Comparison of ENCODE assay signal across 14 cellular contexts in genomic region chr15:59035157-59035556, GRCh38. TPM values are rescaled to one million over a fixed set of nuclear protein-coding genes. Genes with fewer than 3 reads are reported as not detected.
DNase-seq lines count a peak whose midpoint lies in the region; ATAC-seq, FAIRE-seq and TF ChIP-seq lines count a peak whose summit lies in the region.
"Had no signal": no experiment of that assay in that cellular context is flagged by ENCODE, and none has a peak within 500 bp of the region (broad histone marks: within the 10 kb centered on the region; RNA-seq: fewer than 3 reads in every experiment).

No MANE protein-coding gene starts in this region.

- no peaks in the 10 kb centered on the region for H3K27me3 ChIP-seq in CD4-positive, alpha-beta T cell (ENCODE audit: control insufficient read depth, insufficient read depth, low read length)
- H3K27me3 ChIP-seq in HepG2 (ENCODE audit: control insufficient read depth in 1 of 2, insufficient read depth in 2 of 2, low read length in 2 of 2) = no peaks in the 10 kb centered on the region
- no peaks in the 10 kb centered on the region for H3K27me3 ChIP-seq in small intestine (ENCODE audit: control insufficient read depth in 2 of 2, insufficient read depth in 2 of 2, low read length in 2 of 2)
- peaks cover 1% of the 10 kb centered on the region for H3K27me3 ChIP-seq in mesendoderm (ENCODE audit: insufficient read depth, low read length, poor library complexity)
- H3K27me3 ChIP-seq: BE2C had no signal

- H3K9ac ChIP-seq in HepG2 (ENCODE audit: insufficient read depth, low read depth, low read length) (no peak overlapping the region), mesendoderm (ENCODE audit: low read length) (no peak overlapping the region)

- no peak for TF ChIP-seq RAD21 in HepG2 (CRISPR knock-in tag; IDR thresholded peaks at IDR 0.05)

- H3K4me2 ChIP-seq in HepG2 (ENCODE audit: low read depth, low read length) (no peak overlapping the region), mesendoderm (ENCODE audit: low read length) (no peak overlapping the region)

- FAIRE-seq in HepG2 (lab: Jason Lieb, UNC) (no peak), small intestine (lab: Jason Lieb, UNC) (no peak)
- FAIRE-seq: HTR-8/SVneo had no signal

- no peak overlapping the region for H3K4me3 Mint-ChIP-seq in CD4-positive, alpha-beta T cell
- no peak overlapping the region for H3K4me3 Mint-ChIP-seq in activated naive CD8-positive, alpha-beta T cell treated with anti-CD3 and anti-CD28 coated beads for 36 hours
- H3K4me3 Mint-ChIP-seq: HFFc6 had no signal

- in situ Hi-C loops in HepG2 (cut with HindIII; ENCODE audit: extremely low pct_ligation_motif_present, low pct_unique_long_range_greater_than_20kb) = no loop called here

- H2BK120ac ChIP-seq in mesendoderm (ENCODE audit: low read depth, low read length) = no peak overlapping the region

- CTCF ChIA-PET in CD4-positive, alpha-beta T cell (lab: Charles Lee) = no interaction called here
- CTCF ChIA-PET in HepG2 (lab: Yijun Ruan, JAX; ENCODE audit: low intra/inter-chr PET ratio, low total read pairs) = no interaction called here

- no peak overlapping the region for H4K5ac ChIP-seq in mesendoderm (ENCODE audit: low read length)

- peaks cover 88% of the 10 kb centered on the region for H3K36me3 Mint-ChIP-seq in CD4-positive, alpha-beta T cell (ENCODE audit: low read depth)
- H3K36me3 Mint-ChIP-seq in activated naive CD8-positive, alpha-beta T cell treated with anti-CD3 and anti-CD28 coated beads for 36 hours = peaks cover 65% of the 10 kb centered on the region

- no TSS peak for BruUV-seq in HepG2 (replicated peaks; lab: Mats Ljungman, UMichigan)

- H2AK5ac ChIP-seq in mesendoderm (ENCODE audit: low read length) = no peak overlapping the region

- no peak overlapping the region for H3K56ac ChIP-seq in mesendoderm (ENCODE audit: low read length)

- peak overlapping the region; percentile 18 for H3K27ac Mint-ChIP-seq in CD4-positive, alpha-beta T cell
- peak overlapping the region; percentile 3 for H3K27ac Mint-ChIP-seq in activated naive CD8-positive, alpha-beta T cell treated with anti-CD3 and anti-CD28 coated beads for 36 hours
- H3K27ac Mint-ChIP-seq: HFFc6 had no signal

- intact Hi-C loops in CD4-positive, alpha-beta T cell (cut with DNase I, micrococcal nuclease) = no loop called here
- intact Hi-C loops in HepG2 (cut with micrococcal nuclease; ENCODE audit: unreplicated experiment) = no loop called here

- TF ChIP-seq EP300 in HepG2 (IDR thresholded peaks at IDR 0.05; ENCODE audit: low read depth in 2 of 2, low read length in 2 of 2) (no peak), HepG2 (CRISPR knock-in tag; IDR thresholded peaks at IDR 0.05; ENCODE audit: borderline replicate concordance) (no peak)

- no peak for DNase-seq in CD4-positive, alpha-beta T cell
- no peak for DNase-seq in activated naive CD8-positive, alpha-beta T cell treated with anti-CD3 and anti-CD28 coated beads for 36 hours
- DNase-seq in HepG2 (ENCODE audit: low spot score) = peak; percentile 7
- DNase-seq in small intestine = peak; percentile 45
- DNase-seq in GM19240 (ENCODE audit: insufficient read length, low spot score) = no peak
- no peak for DNase-seq in mesendoderm
- DNase-seq: BE2C, DMS53, GF-D8, HCEC 1CT, HFFc6 had no signal

- no peak for TF ChIP-seq CTCF in CD4-positive, alpha-beta T cell (IDR thresholded peaks at IDR 0.05)
- no peak for TF ChIP-seq CTCF in HepG2 (CRISPR knock-in tag; IDR thresholded peaks at IDR 0.05)

- no peak overlapping the region for H2AFZ ChIP-seq in HepG2 (ENCODE audit: low read length)

- TF ChIP-seq POLR2A in HepG2 (IDR thresholded peaks at IDR 0.05; ENCODE audit: insufficient read depth in 1 of 2, low read depth in 2 of 2, low read length in 2 of 2) = no peak

- no peak overlapping the region for H4K8ac ChIP-seq in mesendoderm (ENCODE audit: low read depth, low read length)

- H3K79me1 ChIP-seq in mesendoderm (ENCODE audit: low read length) = peaks cover 3% of the 10 kb centered on the region

- no peaks in the 10 kb centered on the region for H3K9me3 ChIP-seq in CD4-positive, alpha-beta T cell (ENCODE audit: control insufficient read depth, low read length)
- H3K9me3 ChIP-seq in HepG2 (ENCODE audit: low read length) = no peaks in the 10 kb centered on the region
- H3K9me3 ChIP-seq in small intestine (ENCODE audit: control insufficient read depth, low read depth) = no peaks in the 10 kb centered on the region
- H3K9me3 ChIP-seq: BE2C had no signal

- H2BK15ac ChIP-seq in mesendoderm (replicated peaks; ENCODE audit: low read depth) = no peak overlapping the region

- peaks cover 65% of the 10 kb centered on the region for H3K4me1 Mint-ChIP-seq in CD4-positive, alpha-beta T cell (ENCODE audit: low read depth)
- H3K4me1 Mint-ChIP-seq in activated naive CD8-positive, alpha-beta T cell treated with anti-CD3 and anti-CD28 coated beads for 36 hours = peaks cover 38% of the 10 kb centered on the region

- no peak overlapping the region for H3K18ac ChIP-seq in mesendoderm (ENCODE audit: low read length)

- no peak overlapping the region for H3K27ac ChIP-seq in CD4-positive, alpha-beta T cell (ENCODE audit: low read depth, low read length)
- H3K27ac ChIP-seq in HepG2 (ENCODE audit: extremely low read length, insufficient read depth, low read length) (no peak overlapping the region), small intestine (ENCODE audit: low read depth in 1 of 2, low read length in 1 of 2) (no peak overlapping the region), mesendoderm (ENCODE audit: low read depth, low read length) (no peak overlapping the region)
- H3K27ac ChIP-seq: C4-2B had no signal

- no peak overlapping the region for H3K23ac ChIP-seq in mesendoderm (ENCODE audit: low read length)

- H3K79me2 ChIP-seq in HepG2 (ENCODE audit: insufficient read depth, low read length) (peaks cover 12% of the 10 kb centered on the region), mesendoderm (ENCODE audit: control insufficient read depth, insufficient read depth, low read length) (peaks cover 2% of the 10 kb centered on the region)

- H3K4me1 ChIP-seq in HepG2 (ENCODE audit: insufficient read depth, low read length) (peaks cover 16% of the 10 kb centered on the region), small intestine (ENCODE audit: control insufficient read depth in 2 of 2, insufficient read depth in 1 of 2, low read depth in 1 of 2, low read length in 1 of 2) (no peaks in the 10 kb centered on the region), mesendoderm (ENCODE audit: control insufficient read depth, low read depth, low read length) (no peaks in the 10 kb centered on the region)
- H3K4me1 ChIP-seq: BE2C had no signal

- no peak overlapping the region for H3K4ac ChIP-seq in mesendoderm (ENCODE audit: low read depth, low read length)

- no peaks in the 10 kb centered on the region for H3K27me3 Mint-ChIP-seq in CD4-positive, alpha-beta T cell
- no peaks in the 10 kb centered on the region for H3K27me3 Mint-ChIP-seq in activated naive CD8-positive, alpha-beta T cell treated with anti-CD3 and anti-CD28 coated beads for 36 hours

- POLR2A ChIA-PET in CD4-positive, alpha-beta T cell (lab: Charles Lee) = no interaction called here
- POLR2A ChIA-PET in HepG2 (lab: Yijun Ruan, JAX) = no interaction called here

- H3K36me3 ChIP-seq in HepG2 (replicated peaks in 1 of 2; ENCODE audit: control insufficient read depth in 1 of 2, insufficient read depth in 2 of 2, low read length in 2 of 2) = peaks cover 6 to 35% of the 10 kb centered on the region in 2 experiments
- H3K36me3 ChIP-seq in small intestine (ENCODE audit: control insufficient read depth in 2 of 2, insufficient read depth in 2 of 2, low read length in 2 of 2) = peaks cover 0 to 6% of the 10 kb centered on the region in 2 donors
- no peaks in the 10 kb centered on the region for H3K36me3 ChIP-seq in mesendoderm (ENCODE audit: control insufficient read depth, insufficient read depth, low read length)

- 99% methylated on average over 3 of the region's 3 CpGs for WGBS in HepG2 (ENCODE audit: low lambda C conversion rate)
- WGBS in small intestine, 3 donors = 57 to 74% (median 58%) methylated on average over 3 of the region's 3 CpGs
- WGBS in mesendoderm (ENCODE audit: extremely low coverage, insufficient coverage, low lambda C conversion rate) = no CpG with 5 or more reads among the region's 3 CpGs

- ATAC-seq in CD4-positive, alpha-beta T cell (ENCODE audit: poor library complexity) = no peak
- no peak for ATAC-seq in HepG2
- no peak for ATAC-seq in GM18861 (IDR thresholded peaks at IDR 0.05; ENCODE audit: unreplicated experiment)

- no peak overlapping the region for H2BK5ac ChIP-seq in mesendoderm (ENCODE audit: low read length)

- no peaks in the 10 kb centered on the region for H3K9me3 Mint-ChIP-seq in CD4-positive, alpha-beta T cell
- peaks cover 8% of the 10 kb centered on the region for H3K9me3 Mint-ChIP-seq in activated naive CD8-positive, alpha-beta T cell treated with anti-CD3 and anti-CD28 coated beads for 36 hours
- H3K9me3 Mint-ChIP-seq: HFFc6 had no signal

- H4K20me1 ChIP-seq in HepG2 (ENCODE audit: insufficient read depth, low read length) = no peaks in the 10 kb centered on the region

- H3K4me3 ChIP-seq in HepG2 (replicated peaks in 1 of 3; ENCODE audit: insufficient read depth in 1 of 3, low read depth in 2 of 3, low read length in 3 of 3) (no peak overlapping the region), small intestine (ENCODE audit: low read depth in 1 of 2, low read length in 2 of 2) (no peak overlapping the region), mesendoderm (ENCODE audit: low read length) (no peak overlapping the region)

RNA-seq across cellular contexts. Expression of gene RNF111, which starts 47.7 kb away (rescaled TPM):
- total RNA-seq in CD4-positive, alpha-beta T cell = 10 to 100 TPM; 35.4 to 37.1 TPM
- total RNA-seq in activated naive CD8-positive, alpha-beta T cell treated with anti-CD3 and anti-CD28 coated beads for 36 hours = 10 to 100 TPM; 19.9 to 23.1 TPM
- 12.1 and 16.0 TPM in 2 replicates for total RNA-seq in HepG2 (2016; rRNA removed; fragmentation: Illumina TruSeq; extraction: Trizol)
- 10.6 and 15.3 TPM in 2 replicates for total RNA-seq in HepG2 (2016; cell fraction: cytosol; rRNA removed; fragmentation: Illumina TruSeq; extraction: Trizol; ENCODE audit: low read depth)
- total RNA-seq in HepG2 (2016; cell fraction: insoluble cytoplasmic fraction; rRNA removed; fragmentation: Illumina TruSeq; extraction: Trizol) = 8.8 and 9.5 TPM in 2 replicates
- total RNA-seq in HepG2 (2016; cell fraction: membrane; rRNA removed; fragmentation: Illumina TruSeq; extraction: Trizol) = 14.8 and 16.8 TPM in 2 replicates
- 14.1 and 18.6 TPM in 2 replicates for total RNA-seq in HepG2 (2016; cell fraction: nucleus; rRNA removed; fragmentation: Illumina TruSeq; extraction: Trizol)
- polyA plus RNA-seq in HepG2 (2011; rRNA removed) (19.4 and 23.1 TPM in 2 replicates), small intestine (10 to 100 TPM in 1 of 3 donors, 1 to 10 TPM in 2; 7.0 to 10.1 (median 7.6) TPM)
- polyA plus RNA-seq in HepG2 (2011; cell fraction: cytosol; rRNA removed) = 8.5 and 10.4 TPM in 2 replicates
- 12.0 and 16.4 TPM in 2 replicates for polyA plus RNA-seq in HepG2 (2011; cell fraction: nucleus; rRNA removed)
- polyA plus RNA-seq in HepG2 (2012) = 11.2 and 12.4 TPM in 2 replicates
- 0.74 and 1.5 TPM in 2 replicates for polyA plus RNA-seq in HepG2 (2016; cell fraction: cytosol; fragmentation: Illumina TruSeq; extraction: Trizol; ENCODE audit: low read depth)
- polyA plus RNA-seq in HepG2 (2016; cell fraction: insoluble cytoplasmic fraction; fragmentation: Illumina TruSeq; extraction: Trizol; ENCODE audit: low read depth) = 11.5 and 12.0 TPM in 2 replicates
- 2.3 and 2.7 TPM in 2 replicates for polyA plus RNA-seq in HepG2 (2016; cell fraction: membrane; fragmentation: Illumina TruSeq; extraction: Trizol; ENCODE audit: low read depth)
- polyA plus RNA-seq in HepG2 (2016; cell fraction: nucleus; fragmentation: Illumina TruSeq; extraction: Trizol; ENCODE audit: insufficient read depth, low read depth) = 21.6 and 27.5 TPM in 2 replicates
- polyA minus RNA-seq in HepG2 (2011; rRNA and poly(A)+ RNA removed; ENCODE audit: low replicate concordance) = 64.6 and 132 TPM in 2 replicates
- polyA minus RNA-seq in HepG2 (2011; cell fraction: cytosol; rRNA and poly(A)+ RNA removed) = 13.6 and 15.8 TPM in 2 replicates
- polyA minus RNA-seq in HepG2 (2011; cell fraction: nucleus; rRNA and poly(A)+ RNA removed) = 49.4 and 60.7 TPM in 2 replicates
- 9.3 TPM for polyA plus RNA-seq in mesendoderm (2013, experiment 1 of 2)
- polyA plus RNA-seq in mesendoderm (2013, experiment 2 of 2) = 9.6 TPM

Comparison
In these comparisons a context has a peak if more than half of its experiments do, and no peak if none do; other contexts are left out.
1. DNase-seq: peak in HepG2 (single experiment) and small intestine (single experiment); none in CD4-positive, alpha-beta T cell (0 of 10), activated naive CD8-positive, alpha-beta T cell treated with anti-CD3 and anti-CD28 coated beads for 36 hours (single experiment), GM19240 (single experiment) and mesendoderm (single experiment).